ENCODE assay signal across 1 cellular context in genomic region chr12:123126294-123127144, GRCh38.
A peak's percentile ranks its signal among the peaks of the same experiment; 100 is the strongest.
TF ChIP-seq lines count a peak whose summit lies in the region.

No MANE protein-coding gene starts in this region.

TF ChIP-seq in K562, 482 proteins besides CTCF, POLR2A, EP300 and RAD21 (continued from another document and continues in another):
- no peak for TF ChIP-seq CCAR2 (IDR thresholded peaks at IDR 0.05; ENCODE audit: low read depth, low read length)
- TF ChIP-seq POLR2G (IDR thresholded peaks at IDR 0.05; ENCODE audit: low read depth, low read length), result no peak
- no peak for TF ChIP-seq ZBTB34 (CRISPR knock-in tag; IDR thresholded peaks at IDR 0.05)
- TF ChIP-seq CBX3 (IDR thresholded peaks at IDR 0.05; ENCODE audit: borderline replicate concordance in 1 of 2, low read length in 2 of 2), result peak in 1 of 2 experiments; percentile 21; a peak in 1 of 3 replicates
- no peak for TF ChIP-seq ZNF764 (CRISPR knock-in tag; IDR thresholded peaks at IDR 0.05; ENCODE audit: low read depth)
- TF ChIP-seq ZNF23 (CRISPR knock-in tag; IDR thresholded peaks at IDR 0.05), result no peak
- TF ChIP-seq CHAMP1 (IDR thresholded peaks at IDR 0.05), result no peak
- TF ChIP-seq EGR1 (conservative IDR thresholded peaks at IDR 0.05), result no peak
- no peak for TF ChIP-seq MCM3 (IDR thresholded peaks at IDR 0.05)
- peak in 1 of 2 experiments; percentile 73; a peak in 2 of 4 replicates for TF ChIP-seq ZNF318 (IDR thresholded peaks at IDR 0.05; ENCODE audit: borderline replicate concordance in 1 of 2, low read depth in 1 of 2)
- no peak for TF ChIP-seq NCOA1 (IDR thresholded peaks at IDR 0.05; ENCODE audit: low read depth)
- TF ChIP-seq MGA (IDR thresholded peaks at IDR 0.05), result no peak
- no peak for TF ChIP-seq TRIM25 (IDR thresholded peaks at IDR 0.05; ENCODE audit: borderline replicate concordance)
- no peak for TF ChIP-seq GTF3C2 (IDR thresholded peaks at IDR 0.05; ENCODE audit: borderline replicate concordance, extremely low read depth, insufficient read length)
- TF ChIP-seq HDAC1 (IDR thresholded peaks at IDR 0.05), result peak in 1 of 2 experiments; percentile 79; a peak in 2 of 4 replicates
- no peak for TF ChIP-seq ETV1 (tag; conservative IDR thresholded peaks at IDR 0.05; ENCODE audit: low read depth)
- no peak for TF ChIP-seq E2F5 (CRISPR knock-in tag; IDR thresholded peaks at IDR 0.05)
- peak; percentile 96 for TF ChIP-seq DPF2 (IDR thresholded peaks at IDR 0.05)
